In genomic region chr10:79023489-79024162, GRCh38 we compare ENCODE assay signal across 20 cellular contexts. TPM values are rescaled to one million over a fixed set of nuclear protein-coding genes. Genes with fewer than 3 reads are reported as not detected.
A peak's percentile ranks its signal among the peaks of the same experiment; 100 is the strongest.
DNase-seq lines count a peak whose midpoint lies in the region; ATAC-seq, FAIRE-seq and TF ChIP-seq lines count a peak whose summit lies in the region.
"Had no signal": no experiment of that assay in that cellular context is flagged by ENCODE, and none has a peak within 500 bp of the region (broad histone marks: within the 10 kb centered on the region; RNA-seq: fewer than 3 reads in every experiment).

No MANE protein-coding gene starts in this region.

- peaks cover 0 to 2% of the 10 kb centered on the region in 2 experiments for H4K20me1 ChIP-seq in H1 (replicated peaks in 1 of 2; ENCODE audit: control insufficient read depth in 1 of 2, insufficient read depth in 2 of 2, low read length in 2 of 2)

- TF ChIP-seq RAD21 in H1 (IDR thresholded peaks at IDR 0.05 in 1 of 2, conservative IDR thresholded peaks at IDR 0.05 in 1 of 2; ENCODE audit: low read depth in 2 of 2, low read length in 2 of 2), result no peak

- H3K23ac ChIP-seq in H1 (ENCODE audit: insufficient read length), result no peak overlapping the region

- no peak overlapping the region for H3K9ac ChIP-seq in H1 (replicated peaks in 1 of 4; ENCODE audit: extremely low read depth in 1 of 4, low read depth in 3 of 4, low read length in 3 of 4)

- H2BK5ac ChIP-seq in H1 (ENCODE audit: low read depth, low read length), result no peak overlapping the region

- 0 out of 2 replicates have a peak overlapping the region, but pooled peaks have one; percentile 39 for H2AK5ac ChIP-seq in H1 (ENCODE audit: low read depth, low read length)

- peaks cover 0 to 6% (median 2%) of the 10 kb centered on the region in 4 experiments; a peak in 3 of 7 replicates for H3K4me1 ChIP-seq in H1 (replicated peaks in 1 of 4; ENCODE audit: control insufficient read depth in 3 of 4, insufficient read depth in 4 of 4, low read length in 3 of 4)
- peaks cover 0 to 54% (median 27%) of the 10 kb centered on the region in 4 donors for H3K4me1 ChIP-seq in right lobe of liver
- peaks cover 0 to 2% of the 10 kb centered on the region in 2 donors for H3K4me1 ChIP-seq in small intestine (ENCODE audit: control insufficient read depth in 2 of 2, insufficient read depth in 1 of 2, low read depth in 1 of 2, low read length in 1 of 2)
- H3K4me1 ChIP-seq: prostate gland had no signal

- no peak overlapping the region for H4K91ac ChIP-seq in H1 (replicated peaks; ENCODE audit: insufficient read length, low read length)

- no peaks in the 10 kb centered on the region for H3K79me2 ChIP-seq in H1 (ENCODE audit: control insufficient read depth in 1 of 2, insufficient read depth in 2 of 2, low read length in 2 of 2)

- no peaks in the 10 kb centered on the region for H3K27me3 ChIP-seq in H1 (replicated peaks in 1 of 4; ENCODE audit: control insufficient read depth in 3 of 4, extremely low read depth in 1 of 4, insufficient read depth in 3 of 4, low read length in 3 of 4)
- no peaks in the 10 kb centered on the region for H3K27me3 ChIP-seq in right lobe of liver
- no peaks in the 10 kb centered on the region for H3K27me3 ChIP-seq in small intestine (ENCODE audit: control insufficient read depth in 2 of 2, insufficient read depth in 2 of 2, low read length in 2 of 2)
- H3K27me3 ChIP-seq: foreskin keratinocyte had no signal

- WGBS in H1 (ENCODE audit: extremely low coverage in 1 of 2, insufficient coverage in 1 of 2, insufficient read length in 1 of 2, insufficient replicate concordance in 2 of 2, low coverage in 1 of 2, low lambda C conversion rate in 2 of 2, missing lambda C conversion rate in 1 of 2), 2 experiments, result 83% methylated on average over 4 of the region's 5 CpGs; no CpG with 5 or more reads in 1 of the 2 experiments
- WGBS in right lobe of liver (ENCODE audit: insufficient coverage, low coverage, low lambda C conversion rate, missing lambda C conversion rate), result 36% methylated on average over 4 of the region's 5 CpGs
- 42 to 63% (median 48%) methylated on average over 5 of the region's 5 CpGs for WGBS in small intestine, 3 donors

- DNase-seq in DMS 273 (lab: John Stamatoyannopoulos, UW; ENCODE audit: unreplicated experiment) (peak; percentile 29), DMS 273 treated with DMSO at 0.1 percent for 48 hours (lab: John Stamatoyannopoulos, UW) (no peak), H1 (ENCODE audit: low read depth in 1 of 2, low spot score in 2 of 2) (no peak), right lobe of liver (peak; percentile 84 to 90 (median 84)), small intestine (peak; percentile 52), germinal center (ENCODE audit: low spot score) (no peak)
- DNase-seq in stimulated activated naive CD4-positive, alpha-beta T cell (lab: John Stamatoyannopoulos, UW), result no peak
- DNase-seq: activated CD8-positive, alpha-beta memory T cell treated with anti-CD3 and anti-CD28 coated beads for 24 hours; activated gamma-delta T cell treated with Interleukin-2 at 50 U/mL for 16 hours; effector memory CD4-positive, alpha-beta T cell; foreskin keratinocyte; midbrain; NCI-H1048; NCI-H345; stimulated activated CD4-positive, alpha-beta T cell treated with anti-CD3 and anti-CD28 coated beads, Interleukin-2, amount 100 ng/mL, for 48 hours; trophoblast cell had no signal

- no peak overlapping the region for H3K14ac ChIP-seq in H1 (ENCODE audit: insufficient read length)

- POLR2A ChIA-PET in H1 (lab: Charles Lee; ENCODE audit: partially characterized antibody), result no interaction called here

- no peaks in the 10 kb centered on the region for H3K79me1 ChIP-seq in H1 (ENCODE audit: low read depth, low read length)

- H2BK12ac ChIP-seq in H1 (ENCODE audit: low read depth, low read length), result no peak overlapping the region

- no peak overlapping the region for H3K4me3 ChIP-seq in H1 (ENCODE audit: extremely low read depth in 1 of 4, insufficient read depth in 2 of 4, low read depth in 3 of 4, low read length in 4 of 4)
- no peak overlapping the region for H3K4me3 ChIP-seq in right lobe of liver
- no peak overlapping the region for H3K4me3 ChIP-seq in small intestine (ENCODE audit: low read depth in 1 of 2, low read length in 2 of 2)
- H3K4me3 ChIP-seq: prostate gland had no signal

- H3K9me3 ChIP-seq in H1 (ENCODE audit: insufficient read depth in 2 of 2, low read depth in 1 of 2, low read length in 1 of 2), result no peaks in the 10 kb centered on the region
- H3K9me3 ChIP-seq in right lobe of liver, result no peaks in the 10 kb centered on the region
- no peaks in the 10 kb centered on the region for H3K9me3 ChIP-seq in small intestine (ENCODE audit: control insufficient read depth, low read depth)
- H3K9me3 ChIP-seq: prostate gland had no signal

- H2BK120ac ChIP-seq in H1 (replicated peaks; ENCODE audit: low read depth, low read length), result no peak overlapping the region

- no peak overlapping the region for H4K5ac ChIP-seq in H1 (ENCODE audit: insufficient read length, low read depth, low read length)

- no peak overlapping the region for H3K18ac ChIP-seq in H1 (ENCODE audit: extremely low read depth, low read length)

- intact Hi-C loops in right lobe of liver (cut with DNase I), result no loop called here

- TF ChIP-seq CTCF in H1 (IDR thresholded peaks at IDR 0.05; ENCODE audit: control extremely low read depth in 1 of 3, insufficient read depth in 1 of 3, low read depth in 1 of 3, low read length in 3 of 3), result no peak
- no peak for TF ChIP-seq CTCF in right lobe of liver (IDR thresholded peaks at IDR 0.05)

- no peak overlapping the region for H3K56ac ChIP-seq in H1 (replicated peaks; ENCODE audit: insufficient read length, low read depth, low read length)

- H3K4ac ChIP-seq in H1 (replicated peaks; ENCODE audit: insufficient read length, low read depth, low read length), result peak overlapping the region; percentile 69

- no peak overlapping the region for H2BK15ac ChIP-seq in H1 (ENCODE audit: low read length)

- no peak overlapping the region for H4K8ac ChIP-seq in H1 (ENCODE audit: extremely low read depth, insufficient read depth, low read length)

- no peak for TF ChIP-seq EP300 in H1 (IDR thresholded peaks at IDR 0.05; ENCODE audit: borderline replicate concordance in 1 of 2, low read depth in 2 of 2, low read length in 2 of 2)

- no peak for FAIRE-seq in H1 (lab: Jason Lieb, UNC)
- no peak for FAIRE-seq in small intestine (lab: Jason Lieb, UNC)

- CTCF ChIA-PET in H1 (lab: Charles Lee; ENCODE audit: partially characterized antibody), result interaction anchor here (0.6 to 1.5 kb wide), 7 partner anchors 8 to 171 kb away, joined by 3 to 4 read pairs (median 3); no protein-coding TSS in a partner anchor

- ATAC-seq in right lobe of liver, result peak; percentile 47 to 69 (median 56)
- ATAC-seq in HG02763 (IDR thresholded peaks at IDR 0.05; ENCODE audit: unreplicated experiment), result no peak
- ATAC-seq: CD8-positive, alpha-beta T cell; foreskin keratinocyte had no signal

- no peak overlapping the region for H3K27ac ChIP-seq in H1 (ENCODE audit: low read depth, low read length)
- peak overlapping the region in 1 of 3 donors; percentile 36 for H3K27ac ChIP-seq in right lobe of liver
- peak overlapping the region in 1 of 2 donors; percentile 43 for H3K27ac ChIP-seq in small intestine (ENCODE audit: low read depth in 1 of 2, low read length in 1 of 2)
- H3K27ac ChIP-seq: 22Rv1, foreskin keratinocyte, prostate gland had no signal

- H3K23me2 ChIP-seq in H1 (ENCODE audit: low read depth, low read length), result peaks cover 4% of the 10 kb centered on the region; the same call in 1 of the 2 replicates

- no peaks in the 10 kb centered on the region for H3K36me3 ChIP-seq in H1 (ENCODE audit: control insufficient read depth in 2 of 4, insufficient read depth in 4 of 4, low read length in 3 of 4)
- no peaks in the 10 kb centered on the region for H3K36me3 ChIP-seq in right lobe of liver
- no peaks in the 10 kb centered on the region for H3K36me3 ChIP-seq in small intestine (ENCODE audit: control insufficient read depth in 2 of 2, insufficient read depth in 2 of 2, low read length in 2 of 2)
- H3K36me3 ChIP-seq: prostate gland had no signal

- H2BK20ac ChIP-seq in H1 (ENCODE audit: low read length), result no peak overlapping the region

- TF ChIP-seq POLR2A in H1 (IDR thresholded peaks at IDR 0.05; ENCODE audit: control extremely low read depth in 1 of 2, low read depth in 2 of 2, low read length in 2 of 2) (no peak), right lobe of liver (IDR thresholded peaks at IDR 0.05) (no peak)

- no peak overlapping the region for H2AFZ ChIP-seq in H1 (ENCODE audit: low read length)

- H3K4me2 ChIP-seq in H1 (ENCODE audit: insufficient read depth in 1 of 2, low read depth in 2 of 2, low read length in 2 of 2), result no peak overlapping the region

TF ChIP-seq in H1, 55 proteins besides CTCF, POLR2A, EP300 and RAD21 (continues in another document):
- TF ChIP-seq TAF1 (IDR thresholded peaks at IDR 0.05; ENCODE audit: low read depth, low read length), result no peak
- no peak for TF ChIP-seq SRF (IDR thresholded peaks at IDR 0.05; ENCODE audit: low read depth, low read length)
- no peak for TF ChIP-seq YY1 (IDR thresholded peaks at IDR 0.05; ENCODE audit: low read depth, low read length)
- no peak for TF ChIP-seq ASH2L (IDR thresholded peaks at IDR 0.05; ENCODE audit: low read length)
- TF ChIP-seq USF2 (IDR thresholded peaks at IDR 0.05; ENCODE audit: low read length), result no peak
- no peak for TF ChIP-seq BRCA1 (IDR thresholded peaks at IDR 0.05; ENCODE audit: low read depth, low read length)
- no peak for TF ChIP-seq GABPA (IDR thresholded peaks at IDR 0.05; ENCODE audit: borderline replicate concordance, insufficient read depth, low read length)
- TF ChIP-seq SIN3A (conservative IDR thresholded peaks at IDR 0.05 in 1 of 2, IDR thresholded peaks at IDR 0.05 in 1 of 2; ENCODE audit: low read depth in 1 of 2, low read length in 2 of 2), result no peak

RNA-seq across cellular contexts. Expression of gene ZMIZ1, which starts 45.1 kb away (rescaled TPM):
- total RNA-seq in H1 (2021; fragmentation: NEBNext Ultra II Directional; extraction: Animal tissue kit (Norgen Biotek cat#: 25700)), result 28.0 and 29.7 TPM in 2 replicates
- polyA plus RNA-seq in H1 (2011; rRNA removed), result 8.1 and 17.1 TPM in 2 replicates
- 7.4 TPM for polyA plus RNA-seq in H1 (2011; cell fraction: cytosol; rRNA removed)
- polyA plus RNA-seq in H1 (2011; cell fraction: nucleus; rRNA removed), result 33.0 TPM
- 17.4 to 25.1 TPM (median 23.6 TPM) in 4 replicates for polyA plus RNA-seq in H1 (2012, experiment 1 of 2)
- 13.4 TPM for polyA plus RNA-seq in H1 (2012, experiment 2 of 2)
- polyA plus RNA-seq in H1 (2013, experiment 1 of 2), result 11.4 TPM
- 10.1 TPM for polyA plus RNA-seq in H1 (2013, experiment 2 of 2)
- 9.1 and 16.3 TPM in 2 replicates for polyA minus RNA-seq in H1 (2011; rRNA and poly(A)+ RNA removed)
- polyA minus RNA-seq in H1 (2011; cell fraction: cytosol; rRNA and poly(A)+ RNA removed), result 19.2 TPM
- 24.4 TPM for polyA minus RNA-seq in H1 (2011; cell fraction: nucleus; rRNA and poly(A)+ RNA removed)
- total RNA-seq in right lobe of liver, result 10 to 100 TPM in 5 of 6 experiments, 1 to 10 TPM in 1; 9.9 to 22.8 (median 12.3) TPM
- 10 to 100 TPM; 15.1 to 23.0 (median 16.8) TPM for polyA plus RNA-seq in small intestine

Comparison
In these comparisons a context has a peak if more than half of its experiments do, and no peak if none do; other contexts are left out.
1. DNase-seq: peak in DMS 273 (single experiment), right lobe of liver (3 of 3) and small intestine (single experiment); none in DMS 273 treated with DMSO at 0.1 percent for 48 hours (single experiment), H1 (0 of 2), germinal center (single experiment) and stimulated activated naive CD4-positive, alpha-beta T cell (0 of 6).